Comparison of ENCODE assay signal across 8 cellular contexts in genomic region chr16:30697264-30698138, GRCh38. TPM values are rescaled to one million over a fixed set of nuclear protein-coding genes. Genes with fewer than 3 reads are reported as not detected.
DNase-seq lines count a peak whose midpoint lies in the region; ATAC-seq, FAIRE-seq and TF ChIP-seq lines count a peak whose summit lies in the region.

No MANE protein-coding gene starts in this region.

- WGBS in A549 (ENCODE audit: missing lambda C conversion rate) = 22% methylated on average over 26 of the region's 26 CpGs
- 10% methylated on average over 25 of the region's 26 CpGs for WGBS in suprapubic skin

- TF ChIP-seq CTCF in A549 (IDR thresholded peaks at IDR 0.05) = no peak
- TF ChIP-seq CTCF in left lung (IDR thresholded peaks at IDR 0.05) = no peak
- no peak for TF ChIP-seq CTCF in suprapubic skin (IDR thresholded peaks at IDR 0.05)

- H3K4me1 ChIP-seq in A549 = peaks cover 15% of the 10 kb centered on the region
- peaks cover 9 to 43% of the 10 kb centered on the region in 2 donors for H3K4me1 ChIP-seq in left lung
- peaks cover 30% of the 10 kb centered on the region for H3K4me1 ChIP-seq in suprapubic skin

- TF ChIP-seq EP300 in A549 (IDR thresholded peaks at IDR 0.05) (no peak), suprapubic skin (IDR thresholded peaks at IDR 0.05) (no peak)

- H3K4me2 ChIP-seq in A549 = peak overlapping the region; percentile 77

- CTCF ChIA-PET in A549 (lab: Yijun Ruan, JAX) = interaction anchor here (0.6 to 5.1 kb wide), 11 partner anchors 9 to 871 kb away, joined by 3 to 39 read pairs (median 4); partner anchors contain the start of genes DCTPP1, FBRS and PRR14

- TF ChIP-seq POLR2A in A549 (IDR thresholded peaks at IDR 0.05; ENCODE audit: low read length) (no peak), suprapubic skin (IDR thresholded peaks at IDR 0.05) (no peak)

- H3K27me3 ChIP-seq in left lung (no peaks in the 10 kb centered on the region), suprapubic skin (no peaks in the 10 kb centered on the region)

- H3K27ac ChIP-seq in A549 (peak overlapping the region; percentile 97 to 99), caudate nucleus (ENCODE audit: low read depth, low read length) (peak overlapping the region; percentile 100), left lung (peak overlapping the region; percentile 99 to 100), suprapubic skin (peak overlapping the region; percentile 100)

- H3K9me3 ChIP-seq in A549 (no peaks in the 10 kb centered on the region), left lung (no peaks in the 10 kb centered on the region), suprapubic skin (no peaks in the 10 kb centered on the region)

- TF ChIP-seq RAD21 in A549 (conservative IDR thresholded peaks at IDR 0.05 in 1 of 2, IDR thresholded peaks at IDR 0.05 in 1 of 2) = no peak

- no peak for FAIRE-seq in A549 (lab: Jason Lieb, UNC)

- ATAC-seq in A549 (peak; percentile 92 to 93; a peak in 5 of 6 replicates), HG02852 (IDR thresholded peaks at IDR 0.05; ENCODE audit: unreplicated experiment) (peak; percentile 81), left lung (peak; percentile 91)

- H3K4me3 ChIP-seq in A549 (peak overlapping the region; percentile 90), left lung (peak overlapping the region; percentile 88 to 95), suprapubic skin (peak overlapping the region; percentile 100)

- H3K36me3 ChIP-seq in left lung (peaks cover 4 to 26% of the 10 kb centered on the region in 2 donors), suprapubic skin (peaks cover 21% of the 10 kb centered on the region)

- DNase-seq in A549 (ENCODE audit: low read depth in 1 of 2, low spot score in 1 of 2) (peak in 1 of 2 experiments; percentile 95), GM03348 (ENCODE audit: low spot score) (peak; percentile 96), NCI-H226 (peak; percentile 96), caudate nucleus (lab: John Stamatoyannopoulos, UW) (peak in 33 of 61 donors; percentile 72 to 99 (median 97)), left lung (no peak), suprapubic skin (ENCODE audit: low spot score in 2 of 2) (no peak)
- DNase-seq in effector CD4-positive, alpha-beta T cell = no peak

- intact Hi-C loops in left lung (cut with DNase I) = no loop called here

- POLR2A ChIA-PET in A549 (lab: Yijun Ruan, JAX) = interaction anchor here (2.4 kb wide), 2 partner anchors 38 to 51 kb away, joined by 7 to 12 read pairs; partner anchors contain the start of genes FBRS and PHKG2

TF ChIP-seq in A549, 52 proteins besides CTCF, POLR2A, EP300 and RAD21:
- TF ChIP-seq RFX5 (IDR thresholded peaks at IDR 0.05) (no peak), E2F6 (IDR thresholded peaks at IDR 0.05; ENCODE audit: borderline replicate concordance, low read depth) (no peak), CBX2 (IDR thresholded peaks at IDR 0.05; ENCODE audit: borderline replicate concordance, low read depth) (no peak), HOXB13 (CRISPR knock-in tag; IDR thresholded peaks at IDR 0.05; ENCODE audit: low read depth) (no peak), FOSB (CRISPR knock-in tag; IDR thresholded peaks at IDR 0.05) (no peak), GATA3 (IDR thresholded peaks at IDR 0.05; ENCODE audit: borderline replicate concordance) (peak; percentile 83; the same call in 1 of the 2 replicates), CHD2 (IDR thresholded peaks at IDR 0.05; ENCODE audit: low read length, partially characterized antibody) (peak; percentile 98), ATOH8 (CRISPR knock-in tag; IDR thresholded peaks at IDR 0.05; ENCODE audit: low read depth) (no peak), POLR2AphosphoS2 (conservative IDR thresholded peaks at IDR 0.05; ENCODE audit: low read length) (no peak)

RNA-seq across cellular contexts. Expression of gene SRCAP, which starts 1.5 kb away (rescaled TPM):
- polyA plus RNA-seq in A549 (2011; rRNA removed) = 6.2 and 10.0 TPM in 2 replicates
- 7.9 and 17.1 TPM in 2 replicates for polyA plus RNA-seq in A549 (2012; cell fraction: cytosol; rRNA removed)
- polyA plus RNA-seq in A549 (2012; cell fraction: nucleus; rRNA removed) = 20.8 and 30.6 TPM in 2 replicates
- polyA plus RNA-seq in A549 (2017; fragmentation: RNase III; extraction: RNeasy Plus Mini Kit Qiagen cat#74134 plus additional on column Dnase treatment) = 18.9 to 19.9 TPM (median 19.5 TPM) in 3 replicates
- 22.3 and 26.5 TPM in 2 replicates for polyA minus RNA-seq in A549 (2011; rRNA and poly(A)+ RNA removed)
- total RNA-seq in left lung = 10 to 100 TPM; 57.1 to 67.4 TPM
- total RNA-seq in suprapubic skin = 10 to 100 TPM; 42.9 to 50.0 (median 44.6) TPM

RNA-seq across cellular contexts. Expression of gene FBRS, which starts 39.3 kb away (rescaled TPM):
- 5.9 and 8.1 TPM in 2 replicates for polyA plus RNA-seq in A549 (2011; rRNA removed)
- 10.4 and 14.6 TPM in 2 replicates for polyA plus RNA-seq in A549 (2012; cell fraction: cytosol; rRNA removed)
- polyA plus RNA-seq in A549 (2012; cell fraction: nucleus; rRNA removed) = 34.8 and 43.0 TPM in 2 replicates
- 29.0 to 34.8 TPM (median 33.3 TPM) in 3 replicates for polyA plus RNA-seq in A549 (2017; fragmentation: RNase III; extraction: RNeasy Plus Mini Kit Qiagen cat#74134 plus additional on column Dnase treatment)
- polyA minus RNA-seq in A549 (2011; rRNA and poly(A)+ RNA removed) = 17.2 and 17.3 TPM in 2 replicates
- total RNA-seq in left lung = 10 to 100 TPM; 52.1 to 62.3 TPM
- 10 to 100 TPM; 64.5 to 81.3 (median 73.1) TPM for total RNA-seq in suprapubic skin

RNA-seq across cellular contexts. Expression of gene PRR14, which starts 46.7 kb away (rescaled TPM):
- polyA plus RNA-seq in A549 (2011; rRNA removed) = 6.3 and 8.4 TPM in 2 replicates
- 11.7 and 14.9 TPM in 2 replicates for polyA plus RNA-seq in A549 (2012; cell fraction: cytosol; rRNA removed)
- 38.4 and 39.3 TPM in 2 replicates for polyA plus RNA-seq in A549 (2012; cell fraction: nucleus; rRNA removed)
- 16.2 to 19.2 TPM (median 18.2 TPM) in 3 replicates for polyA plus RNA-seq in A549 (2017; fragmentation: RNase III; extraction: RNeasy Plus Mini Kit Qiagen cat#74134 plus additional on column Dnase treatment)
- 2.4 and 5.7 TPM in 2 replicates for polyA minus RNA-seq in A549 (2011; rRNA and poly(A)+ RNA removed)
- total RNA-seq in left lung = 10 to 100 TPM; 46.1 to 58.8 TPM
- total RNA-seq in suprapubic skin = 10 to 100 TPM; 56.7 to 68.8 (median 62.1) TPM

RNA-seq across cellular contexts. Expression of gene PHKG2, which starts 50.7 kb away (rescaled TPM):
- polyA plus RNA-seq in A549 (2011; rRNA removed) = 28.0 and 30.0 TPM in 2 replicates
- polyA plus RNA-seq in A549 (2012; cell fraction: cytosol; rRNA removed) = 41.6 and 46.7 TPM in 2 replicates
- 198 and 211 TPM in 2 replicates for polyA plus RNA-seq in A549 (2012; cell fraction: nucleus; rRNA removed)
- polyA plus RNA-seq in A549 (2017; fragmentation: RNase III; extraction: RNeasy Plus Mini Kit Qiagen cat#74134 plus additional on column Dnase treatment) = 37.1 to 42.0 TPM (median 37.3 TPM) in 3 replicates
- 22.1 and 29.7 TPM in 2 replicates for polyA minus RNA-seq in A549 (2011; rRNA and poly(A)+ RNA removed)
- 10 to 100 TPM; 28.8 to 31.2 TPM for total RNA-seq in left lung
- 10 to 100 TPM; 24.8 to 54.9 (median 36.1) TPM for total RNA-seq in suprapubic skin

Comparison
In these comparisons a context has a peak if more than half of its experiments do, and no peak if none do; other contexts are left out.
1. DNase-seq: peak in GM03348 (single experiment), NCI-H226 (single experiment) and caudate nucleus (33 of 61); none in left lung (0 of 2), suprapubic skin (0 of 2) and effector CD4-positive, alpha-beta T cell (single experiment).
2. Peak in every context shown above with its lines, with median percentiles within 50 percentile points of each other: ATAC-seq, H3K27ac ChIP-seq and H3K4me3 ChIP-seq.